23 cellular contexts compared by ENCODE assay signal in the genomic region with DNA sequence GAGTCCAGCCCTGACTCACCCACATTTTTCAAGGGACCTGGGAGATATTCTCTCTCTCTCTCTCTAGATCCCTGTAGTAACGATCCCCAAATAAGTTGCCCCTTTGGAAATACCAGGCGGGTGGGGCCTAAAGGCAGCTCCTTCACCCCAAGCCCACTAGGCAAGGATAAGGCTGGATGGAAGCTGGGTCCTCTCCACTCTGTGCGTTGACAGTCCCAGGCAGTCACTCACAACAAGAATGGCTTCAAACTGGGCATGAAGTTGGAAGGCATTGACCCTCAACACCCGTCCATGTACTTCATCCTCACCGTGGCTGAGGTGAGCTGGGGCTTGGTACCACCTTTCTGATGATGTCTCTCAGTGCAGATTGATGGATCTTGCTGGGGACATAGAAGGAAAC. TPM values are rescaled to one million over a fixed set of nuclear protein-coding genes. Genes with fewer than 3 reads are reported as not detected.
DNase-seq lines count a peak whose midpoint lies in the region; ATAC-seq, FAIRE-seq and TF ChIP-seq lines count a peak whose summit lies in the region.
"Had no signal": no experiment of that assay in that cellular context is flagged by ENCODE, and none has a peak within 500 bp of the region (broad histone marks: within the 10 kb centered on the region; RNA-seq: fewer than 3 reads in every experiment).

No MANE protein-coding gene starts in this region.

- peak; percentile 26 for FAIRE-seq in HepG2 (lab: Jason Lieb, UNC)
- FAIRE-seq: GM12878, GM19239 had no signal

- no peak overlapping the region for H3K4me3 Mint-ChIP-seq in neural crest cell
- H3K4me3 Mint-ChIP-seq: B cell; CD8-positive, alpha-beta T cell; IgD-negative memory B cell had no signal

- H3K4me3 ChIP-seq in HepG2 (replicated peaks in 1 of 3; ENCODE audit: insufficient read depth in 1 of 3, low read depth in 2 of 3, low read length in 3 of 3) (no peak overlapping the region), right lobe of liver (no peak overlapping the region), coronary artery (no peak overlapping the region)
- H3K4me3 ChIP-seq: BLaER1 treated with 17β-estradiol and CSF1 and Interleukin-3, amounts not matched to agents 10 nM and 100 nM; GM12878; GM23248; HAP-1 had no signal

- H3K4me1 ChIP-seq in HepG2 (ENCODE audit: insufficient read depth, low read length) (peaks cover 27% of the 10 kb centered on the region), right lobe of liver (no peaks in the 10 kb centered on the region)
- H3K4me1 ChIP-seq: BLaER1 treated with 17β-estradiol and CSF1 and Interleukin-3, amounts not matched to agents 10 nM and 100 nM; HAP-1 had no signal

- peaks cover 2% of the 10 kb centered on the region for H3K36me3 Mint-ChIP-seq in neural crest cell (ENCODE audit: low read depth)

- no peaks in the 10 kb centered on the region for H3K36me3 ChIP-seq in HepG2 (replicated peaks in 1 of 2; ENCODE audit: control insufficient read depth in 1 of 2, insufficient read depth in 2 of 2, low read length in 2 of 2)
- H3K36me3 ChIP-seq in right lobe of liver = no peaks in the 10 kb centered on the region
- H3K36me3 ChIP-seq: HAP-1 had no signal

- no peak for TF ChIP-seq POLR2A in HepG2 (IDR thresholded peaks at IDR 0.05; ENCODE audit: insufficient read depth in 1 of 2, low read depth in 2 of 2, low read length in 2 of 2)
- no peak for TF ChIP-seq POLR2A in right lobe of liver (IDR thresholded peaks at IDR 0.05)

- H3K27me3 Mint-ChIP-seq in neural crest cell (ENCODE audit: low read depth) = no peaks in the 10 kb centered on the region
- H3K27me3 Mint-ChIP-seq: B cell, IgD-negative memory B cell had no signal

- intact Hi-C loops in HepG2 (cut with micrococcal nuclease; ENCODE audit: unreplicated experiment) (no loop called here), right lobe of liver (cut with DNase I) (no loop called here)

- TF ChIP-seq RAD21 in HepG2 (CRISPR knock-in tag; IDR thresholded peaks at IDR 0.05) = no peak

- WGBS in HepG2 (ENCODE audit: low lambda C conversion rate) = 76% methylated on average over 5 of the region's 5 CpGs
- WGBS in right lobe of liver (ENCODE audit: insufficient coverage, low coverage, low lambda C conversion rate, missing lambda C conversion rate) = 60% methylated on average over 2 of the region's 5 CpGs

- CTCF ChIA-PET in HepG2 (lab: Yijun Ruan, JAX; ENCODE audit: low intra/inter-chr PET ratio, low total read pairs) = no interaction called here

- no peaks in the 10 kb centered on the region for H3K4me1 Mint-ChIP-seq in neural crest cell
- H3K4me1 Mint-ChIP-seq: B cell had no signal

- no peak overlapping the region for H3K4me2 ChIP-seq in HepG2 (ENCODE audit: low read depth, low read length)
- H3K4me2 ChIP-seq: BLaER1 treated with 17β-estradiol and CSF1 and Interleukin-3, amounts not matched to agents 10 nM and 100 nM had no signal

- no TSS peak for BruUV-seq in HepG2 (replicated peaks; lab: Mats Ljungman, UMichigan)

- DNase-seq in HepG2 (ENCODE audit: low spot score) (no peak), right lobe of liver (no peak), coronary artery (ENCODE audit: low spot score) (peak; percentile 55), neural crest cell (ENCODE audit: low read depth, low spot score) (no peak), COLO668 (lab: John Stamatoyannopoulos, UW; ENCODE audit: unreplicated experiment) (no peak)
- DNase-seq: CD8-positive, alpha-beta T cell; COR-L47; DMS 273 treated with DMSO at 0.1 percent for 48 hours; DMS53; DND-41; EL; GM23248 had no signal

- no peak overlapping the region for H3K27ac ChIP-seq in HepG2 (ENCODE audit: extremely low read length, insufficient read depth, low read length)
- H3K27ac ChIP-seq in right lobe of liver = no peak overlapping the region
- no peak overlapping the region for H3K27ac ChIP-seq in coronary artery
- H3K27ac ChIP-seq: BLaER1 treated with 17β-estradiol and CSF1 and Interleukin-3, amounts not matched to agents 10 nM and 100 nM; GM23248; HL-60 had no signal

- no peaks in the 10 kb centered on the region for H4K20me1 ChIP-seq in HepG2 (ENCODE audit: insufficient read depth, low read length)
- H4K20me1 ChIP-seq: BLaER1 treated with 17β-estradiol and CSF1 and Interleukin-3, amounts not matched to agents 10 nM and 100 nM had no signal

- no peaks in the 10 kb centered on the region for H3K79me2 ChIP-seq in HepG2 (ENCODE audit: insufficient read depth, low read length)

- no peaks in the 10 kb centered on the region for H3K9me3 Mint-ChIP-seq in neural crest cell

- no peak overlapping the region for H2AFZ ChIP-seq in HepG2 (ENCODE audit: low read length)
- H2AFZ ChIP-seq: GM23248 had no signal

- no peaks in the 10 kb centered on the region for H3K9me3 ChIP-seq in HepG2 (ENCODE audit: low read length)
- no peaks in the 10 kb centered on the region for H3K9me3 ChIP-seq in right lobe of liver
- H3K9me3 ChIP-seq: HAP-1 had no signal

- TF ChIP-seq EP300 in HepG2 (IDR thresholded peaks at IDR 0.05; ENCODE audit: low read depth in 2 of 2, low read length in 2 of 2) (no peak), HepG2 (CRISPR knock-in tag; IDR thresholded peaks at IDR 0.05; ENCODE audit: borderline replicate concordance) (no peak)

- H3K27ac Mint-ChIP-seq in neural crest cell (ENCODE audit: unreplicated experiment) = peak overlapping the region; percentile 45
- H3K27ac Mint-ChIP-seq: B cell; CD8-positive, alpha-beta T cell; IgD-negative memory B cell had no signal

- H3K27me3 ChIP-seq in HepG2 (ENCODE audit: control insufficient read depth in 1 of 2, insufficient read depth in 2 of 2, low read length in 2 of 2) (no peaks in the 10 kb centered on the region), right lobe of liver (no peaks in the 10 kb centered on the region)
- H3K27me3 ChIP-seq: BLaER1 treated with 17β-estradiol and CSF1 and Interleukin-3, amounts not matched to agents 10 nM and 100 nM had no signal

- POLR2A ChIA-PET in HepG2 (lab: Yijun Ruan, JAX) = interaction anchor here (0.9 to 5.1 kb wide), 4 partner anchors 15 to 71 kb away, joined by 3 to 40 read pairs (median 32); a partner anchor contains a TSS

- TF ChIP-seq CTCF in HepG2 (CRISPR knock-in tag; IDR thresholded peaks at IDR 0.05) = no peak
- no peak for TF ChIP-seq CTCF in right lobe of liver (IDR thresholded peaks at IDR 0.05)
- no peak for TF ChIP-seq CTCF in coronary artery (IDR thresholded peaks at IDR 0.05)
- TF ChIP-seq CTCF in neural crest cell (conservative IDR thresholded peaks at IDR 0.05) = no peak

- no peak for ATAC-seq in HepG2
- ATAC-seq in right lobe of liver = no peak
- ATAC-seq in HG02870 (IDR thresholded peaks at IDR 0.05; ENCODE audit: unreplicated experiment) = no peak
- no peak for ATAC-seq in GM18502 (IDR thresholded peaks at IDR 0.05; ENCODE audit: poor library complexity, unreplicated experiment)
- ATAC-seq: CD8-positive, alpha-beta T cell; GM12878 had no signal

- no peak overlapping the region for H3K9ac ChIP-seq in HepG2 (ENCODE audit: insufficient read depth, low read depth, low read length)
- H3K9ac ChIP-seq: BLaER1 treated with 17β-estradiol and CSF1 and Interleukin-3, amounts not matched to agents 10 nM and 100 nM; GM23248 had no signal

- in situ Hi-C loops in HepG2 (cut with HindIII; ENCODE audit: extremely low pct_ligation_motif_present, low pct_unique_long_range_greater_than_20kb) = no loop called here

RNA-seq across cellular contexts. Expression of a gene that starts 21.6 kb away (rescaled TPM):
- total RNA-seq in HepG2 (2016; rRNA removed; fragmentation: Illumina TruSeq; extraction: Trizol) = 2.4 and 9.0 TPM in 2 replicates
- total RNA-seq in HepG2 (2016; cell fraction: cytosol; rRNA removed; fragmentation: Illumina TruSeq; extraction: Trizol; ENCODE audit: low read depth) = 2.7 and 2.9 TPM in 2 replicates
- total RNA-seq in HepG2 (2016; cell fraction: insoluble cytoplasmic fraction; rRNA removed; fragmentation: Illumina TruSeq; extraction: Trizol) = 1.7 and 8.3 TPM in 2 replicates
- 1.8 and 3.0 TPM in 2 replicates for total RNA-seq in HepG2 (2016; cell fraction: membrane; rRNA removed; fragmentation: Illumina TruSeq; extraction: Trizol)
- 19.0 and 22.4 TPM in 2 replicates for total RNA-seq in HepG2 (2016; cell fraction: nucleus; rRNA removed; fragmentation: Illumina TruSeq; extraction: Trizol)
- polyA plus RNA-seq in HepG2 (2011; rRNA removed) = 17.8 and 23.8 TPM in 2 replicates
- polyA plus RNA-seq in HepG2 (2011; cell fraction: cytosol; rRNA removed) = 2.3 and 3.0 TPM in 2 replicates
- 165 and 173 TPM in 2 replicates for polyA plus RNA-seq in HepG2 (2011; cell fraction: nucleus; rRNA removed)
- polyA plus RNA-seq in HepG2 (2012) = 11.7 and 15.2 TPM in 2 replicates
- 0.17 and 0.46 TPM in 2 replicates for polyA plus RNA-seq in HepG2 (2016; cell fraction: cytosol; fragmentation: Illumina TruSeq; extraction: Trizol; ENCODE audit: low read depth)
- polyA plus RNA-seq in HepG2 (2016; cell fraction: insoluble cytoplasmic fraction; fragmentation: Illumina TruSeq; extraction: Trizol; ENCODE audit: low read depth) = 1.1 and 1.9 TPM in 2 replicates
- 0.76 and 0.97 TPM in 2 replicates for polyA plus RNA-seq in HepG2 (2016; cell fraction: membrane; fragmentation: Illumina TruSeq; extraction: Trizol; ENCODE audit: low read depth)
- 27.6 and 31.6 TPM in 2 replicates for polyA plus RNA-seq in HepG2 (2016; cell fraction: nucleus; fragmentation: Illumina TruSeq; extraction: Trizol; ENCODE audit: insufficient read depth, low read depth)
- 21.5 and 30.3 TPM in 2 replicates for polyA minus RNA-seq in HepG2 (2011; rRNA and poly(A)+ RNA removed; ENCODE audit: low replicate concordance)
- polyA minus RNA-seq in HepG2 (2011; cell fraction: cytosol; rRNA and poly(A)+ RNA removed) = 2.5 TPM in 2 replicates
- 70.9 and 90.3 TPM in 2 replicates for polyA minus RNA-seq in HepG2 (2011; cell fraction: nucleus; rRNA and poly(A)+ RNA removed)
- 1 to 10 TPM; 1.2 to 3.2 (median 2.4) TPM for total RNA-seq in right lobe of liver
- 20.3 and 22.4 TPM in 2 replicates for total RNA-seq in neural crest cell
- total RNA-seq: HT1080 had no signal

RNA-seq across cellular contexts. Expression of a gene that starts 29.8 kb away (rescaled TPM):
- total RNA-seq in HepG2 (2016; rRNA removed; fragmentation: Illumina TruSeq; extraction: Trizol) (29.4 and 34.3 TPM in 2 replicates), right lobe of liver (10 to 100 TPM; 47.3 to 80.2 (median 66.9) TPM), neural crest cell (1.0 and 1.6 TPM in 2 replicates)
- total RNA-seq in HepG2 (2016; cell fraction: cytosol; rRNA removed; fragmentation: Illumina TruSeq; extraction: Trizol; ENCODE audit: low read depth) = 8.6 and 11.8 TPM in 2 replicates
- 29.7 and 31.2 TPM in 2 replicates for total RNA-seq in HepG2 (2016; cell fraction: insoluble cytoplasmic fraction; rRNA removed; fragmentation: Illumina TruSeq; extraction: Trizol)
- total RNA-seq in HepG2 (2016; cell fraction: membrane; rRNA removed; fragmentation: Illumina TruSeq; extraction: Trizol) = 25.9 and 26.5 TPM in 2 replicates
- total RNA-seq in HepG2 (2016; cell fraction: nucleus; rRNA removed; fragmentation: Illumina TruSeq; extraction: Trizol) = 19.8 and 26.8 TPM in 2 replicates
- polyA plus RNA-seq in HepG2 (2011; rRNA removed) = 6.2 and 12.6 TPM in 2 replicates
- polyA plus RNA-seq in HepG2 (2011; cell fraction: cytosol; rRNA removed) = 3.9 and 5.3 TPM in 2 replicates
- polyA plus RNA-seq in HepG2 (2011; cell fraction: nucleus; rRNA removed) = 24.1 and 26.7 TPM in 2 replicates
- polyA plus RNA-seq in HepG2 (2012) = 6.9 and 8.9 TPM in 2 replicates
- 5.2 and 5.4 TPM in 2 replicates for polyA plus RNA-seq in HepG2 (2016; cell fraction: cytosol; fragmentation: Illumina TruSeq; extraction: Trizol; ENCODE audit: low read depth)
- polyA plus RNA-seq in HepG2 (2016; cell fraction: insoluble cytoplasmic fraction; fragmentation: Illumina TruSeq; extraction: Trizol; ENCODE audit: low read depth) = 21.3 and 23.7 TPM in 2 replicates
- polyA plus RNA-seq in HepG2 (2016; cell fraction: membrane; fragmentation: Illumina TruSeq; extraction: Trizol; ENCODE audit: low read depth) = 14.3 and 14.5 TPM in 2 replicates
- polyA plus RNA-seq in HepG2 (2016; cell fraction: nucleus; fragmentation: Illumina TruSeq; extraction: Trizol; ENCODE audit: insufficient read depth, low read depth) = 36.0 and 42.8 TPM in 2 replicates
- polyA minus RNA-seq in HepG2 (2011; rRNA and poly(A)+ RNA removed; ENCODE audit: low replicate concordance) = 1.3 and 17.3 TPM in 2 replicates
- polyA minus RNA-seq in HepG2 (2011; cell fraction: cytosol; rRNA and poly(A)+ RNA removed) = 4.6 and 10.9 TPM in 2 replicates
- polyA minus RNA-seq in HepG2 (2011; cell fraction: nucleus; rRNA and poly(A)+ RNA removed) = 16.4 and 18.5 TPM in 2 replicates
- total RNA-seq: A172, GM23248, HT1080 had no signal
- polyA plus RNA-seq: GM23248, IgD-negative memory B cell had no signal
